ENCODE assay signal across 26 cellular contexts in the genomic region with DNA sequence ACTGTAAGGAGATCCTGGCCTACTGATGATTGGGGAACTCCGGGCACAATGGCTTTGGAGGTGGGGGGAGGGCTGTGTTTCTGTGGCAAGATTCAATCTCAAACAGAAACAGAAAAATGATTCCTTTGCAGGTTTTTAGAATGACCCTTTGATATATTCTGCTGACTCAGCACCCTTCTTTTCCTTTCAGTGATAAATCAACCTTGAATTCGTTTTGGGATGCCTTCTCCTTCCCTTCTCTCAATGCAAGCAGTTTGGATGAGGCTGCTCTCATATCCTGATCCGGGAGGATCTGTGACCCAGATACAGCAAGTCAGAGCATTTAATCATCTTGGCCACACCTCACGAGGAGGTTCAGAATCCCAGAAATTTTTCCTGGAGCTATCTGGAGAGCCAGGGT.
"Had no signal": no experiment of that assay in that cellular context is flagged by ENCODE, and none has a peak within 500 bp of the region (broad histone marks: within the 10 kb centered on the region; RNA-seq: fewer than 3 reads in every experiment).

No MANE protein-coding gene starts in this region.

- H3K4me1 Mint-ChIP-seq: memory B cell; naive thymus-derived CD4-positive, alpha-beta T cell; stimulated activated effector memory CD8-positive, alpha-beta T cell treated with anti-CD3 and anti-CD28 coated beads, Interleukin-12 subunit alpha, Interleukin-12 subunit beta, amount 100 ng/mL, for 72 hours had no signal

- H3K9ac ChIP-seq: neural progenitor cell, parathyroid adenoma had no signal

- H3K36me3 ChIP-seq: neural progenitor cell, tibial artery, upper lobe of right lung, uterus had no signal

- H3K4me3 Mint-ChIP-seq: effector memory CD8-positive, alpha-beta T cell; memory B cell; mesothelial cell of epicardium; naive thymus-derived CD4-positive, alpha-beta T cell; nephron; neural progenitor cell; stimulated activated effector memory CD8-positive, alpha-beta T cell treated with anti-CD3 and anti-CD28 coated beads, Interleukin-12 subunit alpha, Interleukin-12 subunit beta, amount 100 ng/mL, for 72 hours had no signal

- H3K27me3 Mint-ChIP-seq: effector memory CD8-positive, alpha-beta T cell; memory B cell; progenitor cell of endocrine pancreas had no signal

- ATAC-seq: effector memory CD8-positive, alpha-beta T cell; left lobe of liver; mucosa of descending colon; naive thymus-derived CD4-positive, alpha-beta T cell; sciatic nerve; stimulated activated effector memory CD8-positive, alpha-beta T cell treated with anti-CD3 and anti-CD28 coated beads, Interleukin-12 subunit alpha, Interleukin-12 subunit beta, amount 100 ng/mL, for 72 hours; upper lobe of right lung had no signal

- H2AFZ ChIP-seq: neural progenitor cell, parathyroid adenoma had no signal

- H3K79me2 ChIP-seq: parathyroid adenoma had no signal

- H3K9me3 Mint-ChIP-seq: memory B cell; stimulated activated effector memory CD8-positive, alpha-beta T cell treated with anti-CD3 and anti-CD28 coated beads, Interleukin-12 subunit alpha, Interleukin-12 subunit beta, amount 100 ng/mL, for 72 hours had no signal

- FAIRE-seq: endometrium, frontal cortex, kidney had no signal

- H3K27me3 ChIP-seq: neural progenitor cell, testis, tibial artery, upper lobe of right lung, uterus had no signal

- DNase-seq: cortex of kidney; effector memory CD8-positive, alpha-beta T cell; erythroblast; kidney; mucosa of descending colon; naive thymus-derived CD4-positive, alpha-beta T cell; stimulated activated CD4-positive, alpha-beta T cell treated with anti-CD3 and anti-CD28 coated beads, Interleukin-2, amount 100 ng/mL, for 24 hours; stimulated activated CD4-positive, alpha-beta T cell treated with anti-CD3 and anti-CD28 coated beads, Interleukin-4, amount 100 ng/mL, for 24 hours; stimulated activated naive CD4-positive, alpha-beta T cell treated with Interleukin-2 at 50 U/mL for 16 hours; substantia nigra; testis; tibial artery; upper lobe of right lung; uterus had no signal

- H3K9me3 ChIP-seq: mucosa of descending colon, testis, tibial artery, upper lobe of right lung, uterus had no signal

- H3K27ac Mint-ChIP-seq: effector memory CD8-positive, alpha-beta T cell; memory B cell; naive thymus-derived CD4-positive, alpha-beta T cell; neural progenitor cell; progenitor cell of endocrine pancreas; stimulated activated effector memory CD8-positive, alpha-beta T cell treated with anti-CD3 and anti-CD28 coated beads, Interleukin-12 subunit alpha, Interleukin-12 subunit beta, amount 100 ng/mL, for 72 hours had no signal

- H3K4me1 ChIP-seq: parathyroid adenoma, testis, tibial artery, uterus had no signal

- H3K27ac ChIP-seq: neural progenitor cell, parathyroid adenoma, testis, tibial artery, upper lobe of right lung, uterus had no signal

- H3K4me3 ChIP-seq: lung, mucosa of descending colon, neural progenitor cell, testis, tibial artery, upper lobe of right lung, uterus had no signal

- H3K4me2 ChIP-seq: neural progenitor cell had no signal
